9 cellular contexts compared by ENCODE assay signal in the genomic region with DNA sequence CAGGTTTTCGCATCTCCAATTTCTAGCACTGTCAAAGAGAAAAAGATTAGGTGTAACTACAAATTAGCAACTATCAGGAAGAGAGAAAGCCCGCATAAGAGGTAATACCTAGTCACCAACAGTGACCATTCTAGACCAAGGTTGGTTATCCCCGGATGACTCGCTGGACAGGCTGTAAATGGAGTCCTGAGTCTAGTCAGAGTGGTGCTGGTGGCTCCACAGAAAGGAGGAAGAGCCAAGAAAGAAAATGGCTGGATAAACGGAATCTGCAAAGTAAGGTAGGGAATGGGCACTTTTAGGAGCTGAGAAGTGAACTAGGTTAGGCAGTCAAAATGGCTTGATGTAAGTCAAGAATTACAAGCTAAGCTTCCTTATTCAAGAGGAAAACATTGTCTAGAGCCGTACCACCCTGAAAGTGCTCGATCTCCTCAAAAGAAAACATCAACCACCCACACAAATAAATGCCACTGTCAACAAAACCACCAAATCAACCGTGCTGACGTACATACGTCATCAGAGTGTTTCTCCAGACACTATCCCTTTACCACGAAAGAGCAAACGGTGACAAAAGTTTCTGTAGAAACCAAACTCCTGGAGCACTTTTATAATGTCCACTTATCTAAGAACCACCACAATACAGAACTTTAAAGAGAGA. TPM values are rescaled to one million over a fixed set of nuclear protein-coding genes. Genes with fewer than 3 reads are reported as not detected.
DNase-seq lines count a peak whose midpoint lies in the region; TF ChIP-seq lines count a peak whose summit lies in the region.
"Had no signal": no experiment of that assay in that cellular context is flagged by ENCODE, and none has a peak within 500 bp of the region (broad histone marks: within the 10 kb centered on the region; RNA-seq: fewer than 3 reads in every experiment).

No MANE protein-coding gene starts in this region.

- WGBS in neuronal stem cell (ENCODE audit: extremely low coverage in 2 of 2, insufficient read length in 2 of 2, insufficient replicate concordance in 1 of 2), 2 donors = no CpG with 5 or more reads among the region's 12 CpGs

- no peak overlapping the region for H3K27ac ChIP-seq in neuronal stem cell (replicated peaks; ENCODE audit: low read length)

- peak overlapping the region; percentile 28 for H3K4me2 ChIP-seq in neuronal stem cell (ENCODE audit: insufficient read depth, low read length, poor library complexity, severe bottlenecking)

- H3K4me3 ChIP-seq in GM12864 (ENCODE audit: low read depth, low read length) (peak overlapping the region; percentile 63), neuronal stem cell (ENCODE audit: low read length in 2 of 2) (peak overlapping the region in 1 of 2 donors; percentile 92)

- H3K18ac ChIP-seq in neuronal stem cell (ENCODE audit: low read length) = no peak overlapping the region

- no peaks in the 10 kb centered on the region for H3K9me3 ChIP-seq in neuronal stem cell (replicated peaks in 1 of 2; ENCODE audit: control insufficient read depth in 2 of 2, insufficient read depth in 1 of 2, low read depth in 1 of 2, low read length in 2 of 2)

- peaks cover 10 to 12% of the 10 kb centered on the region in 2 donors for H3K4me1 ChIP-seq in neuronal stem cell (ENCODE audit: control insufficient read depth in 2 of 2, insufficient read depth in 1 of 2, low read depth in 1 of 2, low read length in 2 of 2)

- no peak overlapping the region for H2AFZ ChIP-seq in neuronal stem cell (ENCODE audit: low read length)

- peaks cover 4% of the 10 kb centered on the region for H3K79me1 ChIP-seq in neuronal stem cell (ENCODE audit: low read depth, low read length)

- no peak overlapping the region for H3K4ac ChIP-seq in neuronal stem cell (ENCODE audit: low read length)

- no peak for TF ChIP-seq CTCF in GM12864 (IDR thresholded peaks at IDR 0.05; ENCODE audit: low read depth, low read length, missing control alignments)

- no peak overlapping the region for H4K8ac ChIP-seq in neuronal stem cell (ENCODE audit: low read depth, low read length)

- H3K23ac ChIP-seq in neuronal stem cell (ENCODE audit: low read depth, low read length, poor library complexity) = no peak overlapping the region

- H2BK120ac ChIP-seq in neuronal stem cell (ENCODE audit: low read depth, low read length) = no peak overlapping the region

- no peak overlapping the region for H4K91ac ChIP-seq in neuronal stem cell (ENCODE audit: low read depth, low read length, poor library complexity)

- peaks cover 0 to 20% of the 10 kb centered on the region in 2 donors for H3K36me3 ChIP-seq in neuronal stem cell (replicated peaks in 1 of 2; ENCODE audit: control insufficient read depth in 2 of 2, insufficient read depth in 2 of 2, low read length in 2 of 2)

- H2BK5ac ChIP-seq in neuronal stem cell (ENCODE audit: low read length) = no peak overlapping the region

- no peaks in the 10 kb centered on the region for H3K27me3 ChIP-seq in neuronal stem cell (ENCODE audit: control insufficient read depth in 3 of 3, insufficient read depth in 3 of 3, low read depth in 1 of 3, low read length in 3 of 3)

- no peak overlapping the region for H2BK12ac ChIP-seq in neuronal stem cell (ENCODE audit: low read length)

- no peak overlapping the region for H2AK5ac ChIP-seq in neuronal stem cell (ENCODE audit: low read depth, low read length)

- DNase-seq in GM12864 (ENCODE audit: low read depth) (no peak), RPMI7951 (ENCODE audit: low read depth) (peak; percentile 8), neuronal stem cell (ENCODE audit: low spot score) (no peak), amniotic stem cell (lab: John Stamatoyannopoulos, UW) (no peak), GDM1 (lab: John Stamatoyannopoulos, UW) (no peak), occipital lobe (lab: John Stamatoyannopoulos, UW) (no peak)
- peak; percentile 45 for DNase-seq in effector CD4-positive, alpha-beta T cell
- DNase-seq in activated CD8-positive, alpha-beta memory T cell treated with anti-CD3 and anti-CD28 coated beads for 24 hours = no peak

- H2BK15ac ChIP-seq in neuronal stem cell (ENCODE audit: low read length) = no peak overlapping the region

- no peak overlapping the region for H3K9ac ChIP-seq in neuronal stem cell (ENCODE audit: low read depth, low read length, poor library complexity)

- no peak overlapping the region for H3K14ac ChIP-seq in neuronal stem cell (ENCODE audit: low read length)

RNA-seq across cellular contexts. Expression of a gene that starts 2.2 kb away (rescaled TPM):
- 77.2 and 102 TPM in 2 replicates for total RNA-seq in RPMI7951 (2014; rRNA removed; shearing (Covaris generic))
- polyA plus RNA-seq in neuronal stem cell (2013, experiment 1 of 2) = 71.7 TPM
- polyA plus RNA-seq in neuronal stem cell (2013, experiment 2 of 2) = 74.2 TPM
- 75.2 TPM for total RNA-seq in occipital lobe

RNA-seq across cellular contexts. Expression of a gene that starts 28.3 kb away (rescaled TPM):
- total RNA-seq in RPMI7951 (2014; rRNA removed; shearing (Covaris generic)) = 1.3 and 5.0 TPM in 2 replicates
- polyA plus RNA-seq in neuronal stem cell (2013, experiment 1 of 2) = 3.4 TPM
- polyA plus RNA-seq in neuronal stem cell (2013, experiment 2 of 2) = 3.3 TPM
- 0.78 TPM for total RNA-seq in occipital lobe

RNA-seq across cellular contexts. Expression of a gene that starts 51.5 kb away (rescaled TPM):
- 0.48 TPM in 1 of 2 replicates, not detected in the other for total RNA-seq in RPMI7951 (2014; rRNA removed; shearing (Covaris generic))
- polyA plus RNA-seq in neuronal stem cell (2013, experiment 1 of 2) = not detected
- not detected for polyA plus RNA-seq in neuronal stem cell (2013, experiment 2 of 2)
- total RNA-seq in occipital lobe = not detected
- total RNA-seq: activated CD8-positive, alpha-beta memory T cell treated with anti-CD3 and anti-CD28 coated beads for 36 hours had no signal

Comparison
In these comparisons a context has a peak if more than half of its experiments do, and no peak if none do; other contexts are left out.
1. DNase-seq: peak in RPMI7951 (single experiment) and effector CD4-positive, alpha-beta T cell (single experiment); none in GM12864 (single experiment), neuronal stem cell (single experiment), amniotic stem cell (single experiment), GDM1 (single experiment), activated CD8-positive, alpha-beta memory T cell treated with anti-CD3 and anti-CD28 coated beads for 24 hours (single experiment) and occipital lobe (single experiment).